ENCODE assay signal across 22 cellular contexts in genomic region chr5:120621339-120621738, GRCh38.
"Had no signal": no experiment of that assay in that cellular context is flagged by ENCODE, and none has a peak within 500 bp of the region (broad histone marks: within the 10 kb centered on the region; RNA-seq: fewer than 3 reads in every experiment).

No MANE protein-coding gene starts in this region.

- H3K4me1 ChIP-seq: sigmoid colon, testis had no signal

- H3K27me3 ChIP-seq: heart right ventricle, sigmoid colon, testis had no signal

- H3K9me3 ChIP-seq: heart right ventricle, mucosa of descending colon, sigmoid colon, testis had no signal

- H3K27ac ChIP-seq: cardiac muscle cell, heart right ventricle, sigmoid colon, testis had no signal

- ATAC-seq: activated CD4-positive, alpha-beta T cell treated with anti-CD3 and anti-CD28 coated beads for 36 hours; activated naive CD8-positive, alpha-beta T cell treated with anti-CD3 and anti-CD28 coated beads, Interleukin-2, amount 50 U/mL, for 24 hours; activated T-cell treated with anti-CD3 and anti-CD28 coated beads, Interleukin-2, amount 50 U/mL, for 72 hours; heart right ventricle; left colon; mucosa of descending colon; stimulated activated naive B cell treated with anti-CD40 and anti-IgM and Interleukin-4, amounts not matched to agents 10 μg/mL and 1 μg/mL and 100 μg/mL, for 72 hours had no signal

- H3K36me3 ChIP-seq: cardiac muscle cell, heart right ventricle, sigmoid colon had no signal

- H3K4me3 ChIP-seq: cardiac muscle cell, heart right ventricle, mucosa of descending colon, sigmoid colon, smooth muscle cell, testis had no signal

- DNase-seq: activated B cell treated with CpG ODN at 0.5 μM for 24 hours; activated CD4-positive, alpha-beta T cell treated with anti-CD3 and anti-CD28 coated beads for 36 hours; activated CD4-positive, alpha-beta T cell treated with anti-CD3 and anti-CD28 coated beads, Interleukin-2, amount 50 U/mL, for 48 hours; activated CD8-positive, alpha-beta memory T cell treated with anti-CD3 and anti-CD28 coated beads, Interleukin-2, amount 50 U/mL, for 48 hours; activated effector memory CD4-positive, alpha-beta T cell treated with Interleukin-2 at 50 U/mL for 16 hours; activated naive CD4-positive, alpha-beta T cell treated with anti-CD3 and anti-CD28 coated beads, Interleukin-2, amount 50 U/mL, for 16 hours; activated naive CD8-positive, alpha-beta T cell treated with anti-CD3 and anti-CD28 coated beads, Interleukin-2, amount 50 U/mL, for 24 hours; activated T-cell treated with anti-CD3 and anti-CD28 coated beads, Interleukin-2, amount 50 U/mL, for 72 hours; cortex of kidney; heart right ventricle; left colon; mucosa of descending colon; occipital lobe; posterior cingulate gyrus; sigmoid colon; stimulated activated CD4-positive, alpha-beta T cell treated with anti-CD3 and anti-CD28 coated beads, Interleukin-2, amount 100 ng/mL, for 48 hours; stimulated activated CD8-positive, alpha-beta memory T cell treated with anti-CD3 and anti-CD28 coated beads, Interleukin-4, amount 100 ng/mL, for 48 hours; stimulated activated naive B cell treated with anti-CD40 and anti-IgM and Interleukin-4, amounts not matched to agents 10 μg/mL and 1 μg/mL and 100 μg/mL, for 72 hours; T1000; testis had no signal

- H3K4me2 ChIP-seq: smooth muscle cell had no signal
